In genomic region chr20:17385798-17386197, GRCh38 we compare ENCODE assay signal across 25 cellular contexts.
"Had no signal": no experiment of that assay in that cellular context is flagged by ENCODE, and none has a peak within 500 bp of the region (broad histone marks: within the 10 kb centered on the region; RNA-seq: fewer than 3 reads in every experiment).

No MANE protein-coding gene starts in this region.

- H3K4me1 ChIP-seq: colonic mucosa, esophagus squamous epithelium, gastrocnemius medialis, heart right ventricle, left lung, lower lobe of right lung had no signal

- H3K27me3 ChIP-seq: colonic mucosa, esophagus squamous epithelium, gastrocnemius medialis, left lung had no signal

- H3K4me3 ChIP-seq: colonic mucosa, esophagus squamous epithelium, gastrocnemius medialis, heart right ventricle, left lung, lower lobe of right lung had no signal

- H3K9me3 ChIP-seq: colonic mucosa, esophagus squamous epithelium, gastrocnemius medialis, heart right ventricle, left lung, lower lobe of right lung had no signal

- H3K36me3 ChIP-seq: colonic mucosa, esophagus squamous epithelium, gastrocnemius medialis, heart right ventricle, left lung, lower lobe of right lung had no signal

- FAIRE-seq: endometrium, keratinocyte had no signal

- H3K27ac ChIP-seq: colonic mucosa, epithelial cell of prostate, esophagus squamous epithelium, gastrocnemius medialis, heart right ventricle, left lung, lower lobe of right lung had no signal

- ATAC-seq: effector memory CD8-positive, alpha-beta T cell; esophagus mucosa; gastrocnemius medialis; heart right ventricle; left cardiac atrium; left lung; left ventricle myocardium superior; lower lobe of right lung; naive thymus-derived CD4-positive, alpha-beta T cell had no signal

- DNase-seq: colonic mucosa; cortex of kidney; effector CD8-positive, alpha-beta T cell; effector memory CD8-positive, alpha-beta T cell; endodermal cell; erythroblast; esophagus squamous epithelium; foreskin fibroblast; foreskin melanocyte; gastrocnemius medialis; glutamatergic neuron; head of caudate nucleus; heart right ventricle; hippocampal formation; left cardiac atrium; left lung; left ventricle myocardium superior; lower lobe of right lung; mesendoderm; midbrain; naive thymus-derived CD4-positive, alpha-beta T cell had no signal
